In genomic region chr16:12089492-12090161, GRCh38 we compare ENCODE assay signal across 8 cellular contexts.
DNase-seq lines count a peak whose midpoint lies in the region; ATAC-seq lines count a peak whose summit lies in the region.

No MANE protein-coding gene starts in this region.

- H3K4me3 ChIP-seq in mucosa of rectum (ENCODE audit: low read length in 2 of 2) (peak overlapping the region; percentile 9 to 14), Karpas-422 (ENCODE audit: low read length) (no peak overlapping the region)

- ATAC-seq in HG02973 (IDR thresholded peaks at IDR 0.05; ENCODE audit: unreplicated experiment), result peak; percentile 50
- peak; percentile 91 for ATAC-seq in esophagus mucosa
- ATAC-seq in GM18517 (IDR thresholded peaks at IDR 0.05; ENCODE audit: unreplicated experiment), result no peak

- H3K27ac ChIP-seq in mucosa of rectum (ENCODE audit: low read depth in 2 of 2, low read length in 2 of 2), result no peak overlapping the region
- no peak overlapping the region for H3K27ac ChIP-seq in Karpas-422 (ENCODE audit: low read length)

- H4K20me1 ChIP-seq in Karpas-422 (ENCODE audit: insufficient read depth, low read depth, low read length), result no peaks in the 10 kb centered on the region; the same call in 1 of the 2 replicates

- H3K9me3 ChIP-seq in mucosa of rectum (ENCODE audit: control insufficient read depth in 2 of 2, low read length in 2 of 2), result no peaks in the 10 kb centered on the region
- no peaks in the 10 kb centered on the region for H3K9me3 ChIP-seq in Karpas-422 (ENCODE audit: low read length)

- DNase-seq in ELF-1 (ENCODE audit: low read depth, low spot score) (peak; percentile 62), amniotic stem cell (lab: John Stamatoyannopoulos, UW) (no peak), Karpas-422 (no peak)
- DNase-seq in activated CD4-positive, alpha-beta T cell treated with anti-CD3 and anti-CD28 coated beads for 48 hours, result peak; percentile 65

- H3K9ac ChIP-seq in mucosa of rectum (ENCODE audit: low read depth in 1 of 2, low read length in 2 of 2) (no peak overlapping the region), Karpas-422 (ENCODE audit: low read length) (no peak overlapping the region)

- no peaks in the 10 kb centered on the region for H3K9me2 ChIP-seq in Karpas-422 (replicated peaks; ENCODE audit: insufficient read depth, low read length)

- H3K4me1 ChIP-seq in mucosa of rectum (ENCODE audit: control insufficient read depth in 2 of 2, insufficient read depth in 2 of 2, low read length in 2 of 2) (peaks cover 0 to 24% of the 10 kb centered on the region in 2 donors), Karpas-422 (ENCODE audit: low read length) (peaks cover 8% of the 10 kb centered on the region)

- no peaks in the 10 kb centered on the region for H3K79me2 ChIP-seq in Karpas-422 (ENCODE audit: low read length)

- H3K27me3 ChIP-seq in mucosa of rectum (ENCODE audit: control insufficient read depth in 2 of 2, insufficient read depth in 2 of 2, low read length in 2 of 2), result no peaks in the 10 kb centered on the region
- no peaks in the 10 kb centered on the region for H3K27me3 ChIP-seq in Karpas-422 (ENCODE audit: low read length)

- H3K36me3 ChIP-seq in mucosa of rectum (ENCODE audit: control insufficient read depth in 2 of 2, insufficient read depth in 2 of 2, low read length in 2 of 2) (no peaks in the 10 kb centered on the region), Karpas-422 (ENCODE audit: insufficient read depth, low read length) (no peaks in the 10 kb centered on the region)

- H2AFZ ChIP-seq in Karpas-422 (ENCODE audit: low read length), result no peak overlapping the region

- no peak overlapping the region for H3K4me2 ChIP-seq in Karpas-422 (ENCODE audit: low read depth, low read length, poor library complexity, severe bottlenecking)

Comparison
In these comparisons a context has a peak if more than half of its experiments do, and no peak if none do; other contexts are left out.
1. DNase-seq: peak in ELF-1 (single experiment) and activated CD4-positive, alpha-beta T cell treated with anti-CD3 and anti-CD28 coated beads for 48 hours (single experiment); none in amniotic stem cell (single experiment) and Karpas-422 (single experiment).